Comparison of ENCODE assay signal across 9 cellular contexts in genomic region chr1:112849967-112850641, GRCh38.
A peak's percentile ranks its signal among the peaks of the same experiment; 100 is the strongest.
DNase-seq lines count a peak whose midpoint lies in the region; TF ChIP-seq lines count a peak whose summit lies in the region.
"Had no signal": no experiment of that assay in that cellular context is flagged by ENCODE, and none has a peak within 500 bp of the region (broad histone marks: within the 10 kb centered on the region; RNA-seq: fewer than 3 reads in every experiment).

No MANE protein-coding gene starts in this region.

- no peaks in the 10 kb centered on the region for H3K36me3 ChIP-seq in WERI-Rb-1

- no peaks in the 10 kb centered on the region for H3K9me3 ChIP-seq in WERI-Rb-1 (ENCODE audit: severe bottlenecking)

- H3K4me3 ChIP-seq in WERI-Rb-1 (ENCODE audit: low read depth, low read length) = peak overlapping the region; percentile 81
- H3K4me3 ChIP-seq in retinal pigment epithelial cell (ENCODE audit: low read length) = peak overlapping the region; percentile 59

- no peak for TF ChIP-seq CTCF in WERI-Rb-1 (IDR thresholded peaks at IDR 0.05; ENCODE audit: low read depth, low read length)
- no peak for TF ChIP-seq CTCF in retinal pigment epithelial cell (conservative IDR thresholded peaks at IDR 0.05; ENCODE audit: low read depth, low read length)

- peak overlapping the region; percentile 53 for H3K27ac ChIP-seq in WERI-Rb-1

- intact Hi-C loops in cardiac septum (cut with DNase I) = no loop called here

- peak; percentile 22 for DNase-seq in GM03348 (ENCODE audit: low spot score)
- DNase-seq in WERI-Rb-1 = peak; percentile 77
- peak; percentile 54 for DNase-seq in cardiac septum (ENCODE audit: low spot score)
- DNase-seq in retinal pigment epithelial cell (ENCODE audit: low read depth) = no peak
- no peak for DNase-seq in effector CD4-positive, alpha-beta T cell
- DNase-seq in NCI-H2029 (lab: John Stamatoyannopoulos, UW) = no peak
- no peak for DNase-seq in foreskin melanocyte
- DNase-seq in NCI-H345 (lab: John Stamatoyannopoulos, UW) = no peak
- DNase-seq: NCI-H226 had no signal

- H3K27me3 ChIP-seq in WERI-Rb-1 (ENCODE audit: insufficient read depth, low read depth, severe bottlenecking) = no peaks in the 10 kb centered on the region

Comparison
In these comparisons a context has a peak if more than half of its experiments do, and no peak if none do; other contexts are left out.
1. DNase-seq: peak in GM03348 (single experiment), WERI-Rb-1 (single experiment) and cardiac septum (single experiment); none in retinal pigment epithelial cell (single experiment), effector CD4-positive, alpha-beta T cell (single experiment), NCI-H2029 (single experiment), foreskin melanocyte (single experiment) and NCI-H345 (single experiment).